ENCODE assay signal across 9 cellular contexts in genomic region chr12:13101854-13102375, GRCh38. TPM values are rescaled to one million over a fixed set of nuclear protein-coding genes. Genes with fewer than 3 reads are reported as not detected.
DNase-seq lines count a peak whose midpoint lies in the region; TF ChIP-seq lines count a peak whose summit lies in the region.
"Had no signal": no experiment of that assay in that cellular context is flagged by ENCODE, and none has a peak within 500 bp of the region (broad histone marks: within the 10 kb centered on the region; RNA-seq: fewer than 3 reads in every experiment).

No MANE protein-coding gene starts in this region.

- H3K27ac ChIP-seq in hepatocyte, result peak overlapping the region; percentile 99

- H3K36me3 ChIP-seq in hepatocyte (replicated peaks; ENCODE audit: insufficient read depth, low read depth) (no peaks in the 10 kb centered on the region), skeletal muscle satellite cell (ENCODE audit: insufficient read depth, low read length) (no peaks in the 10 kb centered on the region)

- no peaks in the 10 kb centered on the region for H3K27me3 ChIP-seq in hepatocyte
- no peaks in the 10 kb centered on the region for H3K27me3 ChIP-seq in skeletal muscle satellite cell (ENCODE audit: control insufficient read depth, insufficient read depth, low read length)

- H3K9me2 ChIP-seq in hepatocyte (replicated peaks; ENCODE audit: insufficient read depth), result no peaks in the 10 kb centered on the region

- TF ChIP-seq CTCF in hepatocyte (IDR thresholded peaks at IDR 0.05; ENCODE audit: poor library complexity) (no peak), GM20000 (IDR thresholded peaks at IDR 0.05; ENCODE audit: extremely low read depth, missing control alignments) (no peak)

- 45% methylated on average over 9 of the region's 9 CpGs for WGBS in hepatocyte (ENCODE audit: low lambda C conversion rate, missing lambda C conversion rate)

- H3K4me1 ChIP-seq in hepatocyte (ENCODE audit: insufficient read depth) (peaks cover 50% of the 10 kb centered on the region), skeletal muscle satellite cell (ENCODE audit: control insufficient read depth, insufficient read depth, low read length) (peaks cover 60% of the 10 kb centered on the region)

- peak overlapping the region; percentile 96 for H3K9ac ChIP-seq in skeletal muscle satellite cell (ENCODE audit: low read depth, low read length)

- H3K79me2 ChIP-seq in hepatocyte, result no peaks in the 10 kb centered on the region

- H2AFZ ChIP-seq in hepatocyte, result peak overlapping the region; percentile 54

- H3K4me3 ChIP-seq in hepatocyte, result peak overlapping the region; percentile 37
- peak overlapping the region; percentile 67 for H3K4me3 ChIP-seq in skeletal muscle satellite cell (ENCODE audit: low read length)

- H3K9me3 ChIP-seq in hepatocyte (ENCODE audit: low read depth), result no peaks in the 10 kb centered on the region
- H3K9me3 ChIP-seq in skeletal muscle satellite cell (replicated peaks; ENCODE audit: low read length), result no peaks in the 10 kb centered on the region

- DNase-seq in DMS79 treated with DMSO at 0.1 percent for 48 hours (lab: John Stamatoyannopoulos, UW) (peak; percentile 81), NCI-H1417 treated with DMSO at 0.1 percent for 48 hours (lab: John Stamatoyannopoulos, UW) (peak; percentile 38), hepatocyte (ENCODE audit: low spot score) (peak; percentile 77), dedifferentiated amniotic fluid mesenchymal stem cell (ENCODE audit: extremely low spot score) (no peak), SHP77 treated with DMSO at 0.1 percent for 48 hours (lab: John Stamatoyannopoulos, UW) (no peak), GM20000 (ENCODE audit: low spot score) (no peak)
- DNase-seq in activated effector memory CD4-positive, alpha-beta T cell treated with anti-CD3 and anti-CD28 coated beads, Interleukin-2, amount 50 U/mL, for 16 hours, result peak; percentile 67

- H4K20me1 ChIP-seq in hepatocyte (ENCODE audit: insufficient read depth, poor library complexity, severe bottlenecking), result no peaks in the 10 kb centered on the region

- H3K4me2 ChIP-seq in hepatocyte, result peak overlapping the region; percentile 78
- H3K4me2 ChIP-seq in skeletal muscle satellite cell (ENCODE audit: low read length), result peak overlapping the region; percentile 88

RNA-seq across cellular contexts. Expression of gene GSG1, which starts 1.6 kb away (rescaled TPM):
- 1.5 TPM in 1 of 2 replicates, not detected in the other for total RNA-seq in hepatocyte
- polyA plus RNA-seq in hepatocyte, result 0.37 and 0.72 TPM in 2 replicates
- total RNA-seq in skeletal muscle satellite cell (2012; rRNA removed), result 1.1 and 2.0 TPM in 2 replicates
- total RNA-seq: SK-MEL-5 had no signal

RNA-seq across cellular contexts. Expression of gene FAM234B, which starts 57.7 kb away (rescaled TPM):
- total RNA-seq in hepatocyte, result 4.0 and 4.1 TPM in 2 replicates
- polyA plus RNA-seq in hepatocyte, result 0.66 and 0.85 TPM in 2 replicates
- total RNA-seq in skeletal muscle satellite cell (2012; rRNA removed), result 9.1 and 10.7 TPM in 2 replicates

Comparison
In these comparisons a context has a peak if more than half of its experiments do, and no peak if none do; other contexts are left out.
1. DNase-seq: peak in DMS79 treated with DMSO at 0.1 percent for 48 hours (single experiment), NCI-H1417 treated with DMSO at 0.1 percent for 48 hours (single experiment), activated effector memory CD4-positive, alpha-beta T cell treated with anti-CD3 and anti-CD28 coated beads, Interleukin-2, amount 50 U/mL, for 16 hours (single experiment) and hepatocyte (single experiment); none in dedifferentiated amniotic fluid mesenchymal stem cell (single experiment), SHP77 treated with DMSO at 0.1 percent for 48 hours (single experiment) and GM20000 (single experiment).